9 cellular contexts compared by ENCODE assay signal in genomic region chr18:45839415-45840395, GRCh38. TPM values are rescaled to one million over a fixed set of nuclear protein-coding genes. Genes with fewer than 3 reads are reported as not detected.
DNase-seq lines count a peak whose midpoint lies in the region; ATAC-seq and TF ChIP-seq lines count a peak whose summit lies in the region.
"Had no signal": no experiment of that assay in that cellular context is flagged by ENCODE, and none has a peak within 500 bp of the region (broad histone marks: within the 10 kb centered on the region; RNA-seq: fewer than 3 reads in every experiment).

No MANE protein-coding gene starts in this region.

- WGBS in tibial nerve, 2 donors, result 54 to 60% methylated on average over 13 of the region's 13 CpGs

- H3K9me3 ChIP-seq in BE2C (no peaks in the 10 kb centered on the region), tibial nerve (no peaks in the 10 kb centered on the region)

- DNase-seq in BE2C, result no peak
- no peak for DNase-seq in GM13977 (ENCODE audit: low spot score)
- DNase-seq in NCI-H146 (lab: John Stamatoyannopoulos, UW), result peak; percentile 55
- DNase-seq in amniotic stem cell (lab: John Stamatoyannopoulos, UW), result peak; percentile 59
- peak; percentile 60 for DNase-seq in iPS-NIHi7 (ENCODE audit: extremely low spot score)
- DNase-seq in tibial nerve (ENCODE audit: low spot score in 2 of 2), result no peak

- no peak for TF ChIP-seq POLR2A in tibial nerve (IDR thresholded peaks at IDR 0.05)

- no peak for ATAC-seq in GM18867 (IDR thresholded peaks at IDR 0.05; ENCODE audit: unreplicated experiment)
- no peak for ATAC-seq in HG03135 (IDR thresholded peaks at IDR 0.05; ENCODE audit: unreplicated experiment)

- in situ Hi-C loops in GM13977 (cut with MboI; ENCODE audit: low pct_unique_long_range_greater_than_20kb, low sequenced_read_pairs, unreplicated experiment), result no loop called here

- H3K4me1 ChIP-seq in BE2C, result no peaks in the 10 kb centered on the region
- peaks cover 0 to 23% (median 7%) of the 10 kb centered on the region in 4 donors for H3K4me1 ChIP-seq in tibial nerve

- H3K27ac ChIP-seq in tibial nerve, result no peak overlapping the region

- H3K27me3 ChIP-seq in BE2C, result peaks cover 41% of the 10 kb centered on the region
- H3K27me3 ChIP-seq in tibial nerve, result peaks cover 0 to 47% of the 10 kb centered on the region in 2 donors

- no peak for TF ChIP-seq EP300 in tibial nerve (IDR thresholded peaks at IDR 0.05)

- TF ChIP-seq CTCF in BE2C (IDR thresholded peaks at IDR 0.05; ENCODE audit: low read depth, low read length) (peak; percentile 34), GM13977 (IDR thresholded peaks at IDR 0.05; ENCODE audit: extremely low read depth, insufficient read depth, missing control alignments) (peak; percentile 31), tibial nerve (IDR thresholded peaks at IDR 0.05) (peak in 4 of 5 experiments; percentile 10 to 24 (median 18))

- no peaks in the 10 kb centered on the region for H3K36me3 ChIP-seq in BE2C
- peaks cover 0 to 4% (median 0%) of the 10 kb centered on the region in 3 donors for H3K36me3 ChIP-seq in tibial nerve

- no peak overlapping the region for H3K4me3 ChIP-seq in BE2C (ENCODE audit: low read depth, low read length)
- no peak overlapping the region for H3K4me3 ChIP-seq in tibial nerve

RNA-seq across cellular contexts. Expression of gene SIGLEC15, which starts 14.2 kb away (rescaled TPM):
- polyA plus RNA-seq in BE2C (2012; ENCODE audit: insufficient read depth, insufficient read length, low read depth), result 0.45 TPM
- total RNA-seq in tibial nerve, result 1 to 10 TPM in 1 of 4 donors, not detected in 3; 4.7 TPM
- polyA plus RNA-seq: IgD-negative memory B cell had no signal

Comparison
In these comparisons a context has a peak if more than half of its experiments do, and no peak if none do; other contexts are left out.
1. DNase-seq: peak in NCI-H146 (single experiment), amniotic stem cell (single experiment) and iPS-NIHi7 (single experiment); none in BE2C (single experiment), GM13977 (single experiment) and tibial nerve (0 of 2).
2. Peak in every context shown above with its lines, with median percentiles within 50 percentile points of each other: CTCF ChIP-seq.